8 cellular contexts compared by ENCODE assay signal in genomic region chr13:72129117-72129516, GRCh38.
"Had no signal": no experiment of that assay in that cellular context is flagged by ENCODE, and none has a peak within 500 bp of the region (broad histone marks: within the 10 kb centered on the region; RNA-seq: fewer than 3 reads in every experiment).

No MANE protein-coding gene starts in this region.

- H3K36me3 ChIP-seq: HAP-1 had no signal

- H3K27ac ChIP-seq: GM23248, HL-60 had no signal

- H2AFZ ChIP-seq: GM23248 had no signal

- H3K9ac ChIP-seq: GM23248 had no signal

- H3K9me3 ChIP-seq: HAP-1 had no signal

- H3K4me3 ChIP-seq: GM23248, HAP-1 had no signal

- ATAC-seq: HCT116, HepG2 had no signal

- DNase-seq: GM23248, GOT3, H7, KBM-7 had no signal

- FAIRE-seq: HepG2 had no signal
